1 cellular context compared by ENCODE assay signal in the genomic region with DNA sequence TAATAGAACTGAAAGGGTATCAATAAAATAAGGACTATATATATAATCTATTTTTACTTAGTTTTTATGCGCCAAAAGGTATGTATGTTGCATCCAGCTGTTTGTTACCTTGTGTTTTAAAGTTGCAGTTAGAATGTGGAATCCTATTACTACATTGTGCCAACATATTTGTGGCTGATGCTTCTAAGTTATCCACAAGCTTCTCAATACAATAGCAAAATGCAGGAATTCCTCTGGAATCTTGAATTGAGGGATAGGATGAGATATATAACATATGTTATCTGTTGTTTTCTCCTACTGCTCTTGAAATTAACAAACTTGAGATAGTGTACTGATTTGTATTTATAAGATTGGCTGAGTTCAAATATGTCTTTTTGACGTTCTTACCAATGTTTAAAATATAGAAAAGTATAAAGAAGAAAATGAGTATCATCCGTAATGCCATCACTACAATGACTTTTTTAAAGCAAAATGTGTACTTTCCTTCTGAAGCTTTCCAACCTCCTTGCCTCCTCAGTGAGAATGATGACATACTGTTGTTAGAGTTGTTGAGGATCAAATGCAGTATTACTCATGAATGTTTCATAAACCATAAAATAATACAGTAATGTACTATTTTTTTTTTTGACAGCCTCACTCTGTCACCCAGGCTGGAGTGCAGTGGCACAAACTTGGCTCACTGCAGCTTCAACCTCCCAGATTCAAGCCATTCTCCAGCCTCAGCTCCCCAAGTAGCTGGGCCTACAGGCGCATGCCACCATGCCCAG.
TF ChIP-seq lines count a peak whose summit lies in the region.

No MANE protein-coding gene starts in this region.

TF ChIP-seq in GM23338, 12 proteins besides CTCF, POLR2A, EP300 and RAD21:
- TF ChIP-seq EZH2 (IDR thresholded peaks at IDR 0.05; ENCODE audit: low read depth, unreplicated experiment): no peak
- no peak for TF ChIP-seq ZNF114 (CRISPR knock-in tag; IDR thresholded peaks at IDR 0.05)
- TF ChIP-seq CREB1 (CRISPR knock-in tag; IDR thresholded peaks at IDR 0.05; ENCODE audit: low read depth): no peak
- TF ChIP-seq NANOG (IDR thresholded peaks at IDR 0.05; ENCODE audit: borderline replicate concordance): no peak
- no peak for TF ChIP-seq POLR2AphosphoS5 (IDR thresholded peaks at IDR 0.05; ENCODE audit: low read depth)
- no peak for TF ChIP-seq STAT1 (IDR thresholded peaks at IDR 0.05; ENCODE audit: unreplicated experiment)
- TF ChIP-seq, protein P1, sequence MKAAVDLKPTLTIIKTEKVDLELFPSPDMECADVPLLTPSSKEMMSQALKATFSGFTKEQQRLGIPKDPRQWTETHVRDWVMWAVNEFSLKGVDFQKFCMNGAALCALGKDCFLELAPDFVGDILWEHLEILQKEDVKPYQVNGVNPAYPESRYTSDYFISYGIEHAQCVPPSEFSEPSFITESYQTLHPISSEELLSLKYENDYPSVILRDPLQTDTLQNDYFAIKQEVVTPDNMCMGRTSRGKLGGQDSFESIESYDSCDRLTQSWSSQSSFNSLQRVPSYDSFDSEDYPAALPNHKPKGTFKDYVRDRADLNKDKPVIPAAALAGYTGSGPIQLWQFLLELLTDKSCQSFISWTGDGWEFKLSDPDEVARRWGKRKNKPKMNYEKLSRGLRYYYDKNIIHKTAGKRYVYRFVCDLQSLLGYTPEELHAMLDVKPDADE (IDR thresholded peaks at IDR 0.05): no peak
- no peak for TF ChIP-seq EZH2phosphoT487 (IDR thresholded peaks at IDR 0.05; ENCODE audit: unreplicated experiment)
- TF ChIP-seq, protein P2, sequence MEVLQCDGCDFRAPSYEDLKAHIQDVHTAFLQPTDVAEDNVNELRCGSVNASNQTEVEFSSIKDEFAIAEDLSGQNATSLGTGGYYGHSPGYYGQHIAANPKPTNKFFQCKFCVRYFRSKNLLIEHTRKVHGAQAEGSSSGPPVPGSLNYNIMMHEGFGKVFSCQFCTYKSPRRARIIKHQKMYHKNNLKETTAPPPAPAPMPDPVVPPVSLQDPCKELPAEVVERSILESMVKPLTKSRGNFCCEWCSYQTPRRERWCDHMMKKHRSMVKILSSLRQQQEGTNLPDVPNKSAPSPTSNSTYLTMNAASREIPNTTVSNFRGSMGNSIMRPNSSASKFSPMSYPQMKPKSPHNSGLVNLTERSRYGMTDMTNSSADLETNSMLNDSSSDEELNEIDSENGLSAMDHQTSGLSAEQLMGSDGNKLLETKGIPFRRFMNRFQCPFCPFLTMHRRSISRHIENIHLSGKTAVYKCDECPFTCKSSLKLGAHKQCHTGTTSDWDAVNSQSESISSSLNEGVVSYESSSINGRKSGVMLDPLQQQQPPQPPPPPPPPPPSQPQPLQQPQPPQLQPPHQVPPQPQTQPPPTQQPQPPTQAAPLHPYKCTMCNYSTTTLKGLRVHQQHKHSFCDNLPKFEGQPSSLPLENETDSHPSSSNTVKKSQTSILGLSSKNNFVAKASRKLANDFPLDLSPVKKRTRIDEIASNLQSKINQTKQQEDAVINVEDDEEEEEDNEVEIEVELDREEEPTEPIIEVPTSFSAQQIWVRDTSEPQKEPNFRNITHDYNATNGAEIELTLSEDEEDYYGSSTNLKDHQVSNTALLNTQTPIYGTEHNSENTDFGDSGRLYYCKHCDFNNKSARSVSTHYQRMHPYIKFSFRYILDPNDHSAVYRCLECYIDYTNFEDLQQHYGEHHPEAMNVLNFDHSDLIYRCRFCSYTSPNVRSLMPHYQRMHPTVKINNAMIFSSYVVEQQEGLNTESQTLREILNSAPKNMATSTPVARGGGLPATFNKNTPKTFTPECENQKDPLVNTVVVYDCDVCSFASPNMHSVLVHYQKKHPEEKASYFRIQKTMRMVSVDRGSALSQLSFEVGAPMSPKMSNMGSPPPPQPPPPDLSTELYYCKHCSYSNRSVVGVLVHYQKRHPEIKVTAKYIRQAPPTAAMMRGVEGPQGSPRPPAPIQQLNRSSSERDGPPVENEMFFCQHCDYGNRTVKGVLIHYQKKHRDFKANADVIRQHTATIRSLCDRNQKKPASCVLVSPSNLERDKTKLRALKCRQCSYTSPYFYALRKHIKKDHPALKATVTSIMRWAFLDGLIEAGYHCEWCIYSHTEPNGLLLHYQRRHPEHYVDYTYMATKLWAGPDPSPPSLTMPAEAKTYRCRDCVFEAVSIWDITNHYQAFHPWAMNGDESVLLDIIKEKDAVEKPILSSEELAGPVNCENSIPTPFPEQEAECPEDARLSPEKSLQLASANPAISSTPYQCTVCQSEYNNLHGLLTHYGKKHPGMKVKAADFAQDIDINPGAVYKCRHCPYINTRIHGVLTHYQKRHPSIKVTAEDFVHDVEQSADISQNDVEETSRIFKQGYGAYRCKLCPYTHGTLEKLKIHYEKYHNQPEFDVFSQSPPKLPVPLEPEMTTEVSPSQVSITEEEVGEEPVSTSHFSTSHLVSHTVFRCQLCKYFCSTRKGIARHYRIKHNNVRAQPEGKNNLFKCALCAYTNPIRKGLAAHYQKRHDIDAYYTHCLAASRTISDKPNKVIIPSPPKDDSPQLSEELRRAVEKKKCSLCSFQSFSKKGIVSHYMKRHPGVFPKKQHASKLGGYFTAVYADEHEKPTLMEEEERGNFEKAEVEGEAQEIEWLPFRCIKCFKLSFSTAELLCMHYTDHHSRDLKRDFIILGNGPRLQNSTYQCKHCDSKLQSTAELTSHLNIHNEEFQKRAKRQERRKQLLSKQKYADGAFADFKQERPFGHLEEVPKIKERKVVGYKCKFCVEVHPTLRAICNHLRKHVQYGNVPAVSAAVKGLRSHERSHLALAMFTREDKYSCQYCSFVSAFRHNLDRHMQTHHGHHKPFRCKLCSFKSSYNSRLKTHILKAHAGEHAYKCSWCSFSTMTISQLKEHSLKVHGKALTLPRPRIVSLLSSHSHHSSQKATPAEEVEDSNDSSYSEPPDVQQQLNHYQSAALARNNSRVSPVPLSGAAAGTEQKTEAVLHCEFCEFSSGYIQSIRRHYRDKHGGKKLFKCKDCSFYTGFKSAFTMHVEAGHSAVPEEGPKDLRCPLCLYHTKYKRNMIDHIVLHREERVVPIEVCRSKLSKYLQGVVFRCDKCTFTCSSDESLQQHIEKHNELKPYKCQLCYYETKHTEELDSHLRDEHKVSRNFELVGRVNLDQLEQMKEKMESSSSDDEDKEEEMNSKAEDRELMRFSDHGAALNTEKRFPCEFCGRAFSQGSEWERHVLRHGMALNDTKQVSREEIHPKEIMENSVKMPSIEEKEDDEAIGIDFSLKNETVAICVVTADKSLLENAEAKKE (CRISPR knock-in tag; IDR thresholded peaks at IDR 0.05): no peak
- TF ChIP-seq, protein P3, sequence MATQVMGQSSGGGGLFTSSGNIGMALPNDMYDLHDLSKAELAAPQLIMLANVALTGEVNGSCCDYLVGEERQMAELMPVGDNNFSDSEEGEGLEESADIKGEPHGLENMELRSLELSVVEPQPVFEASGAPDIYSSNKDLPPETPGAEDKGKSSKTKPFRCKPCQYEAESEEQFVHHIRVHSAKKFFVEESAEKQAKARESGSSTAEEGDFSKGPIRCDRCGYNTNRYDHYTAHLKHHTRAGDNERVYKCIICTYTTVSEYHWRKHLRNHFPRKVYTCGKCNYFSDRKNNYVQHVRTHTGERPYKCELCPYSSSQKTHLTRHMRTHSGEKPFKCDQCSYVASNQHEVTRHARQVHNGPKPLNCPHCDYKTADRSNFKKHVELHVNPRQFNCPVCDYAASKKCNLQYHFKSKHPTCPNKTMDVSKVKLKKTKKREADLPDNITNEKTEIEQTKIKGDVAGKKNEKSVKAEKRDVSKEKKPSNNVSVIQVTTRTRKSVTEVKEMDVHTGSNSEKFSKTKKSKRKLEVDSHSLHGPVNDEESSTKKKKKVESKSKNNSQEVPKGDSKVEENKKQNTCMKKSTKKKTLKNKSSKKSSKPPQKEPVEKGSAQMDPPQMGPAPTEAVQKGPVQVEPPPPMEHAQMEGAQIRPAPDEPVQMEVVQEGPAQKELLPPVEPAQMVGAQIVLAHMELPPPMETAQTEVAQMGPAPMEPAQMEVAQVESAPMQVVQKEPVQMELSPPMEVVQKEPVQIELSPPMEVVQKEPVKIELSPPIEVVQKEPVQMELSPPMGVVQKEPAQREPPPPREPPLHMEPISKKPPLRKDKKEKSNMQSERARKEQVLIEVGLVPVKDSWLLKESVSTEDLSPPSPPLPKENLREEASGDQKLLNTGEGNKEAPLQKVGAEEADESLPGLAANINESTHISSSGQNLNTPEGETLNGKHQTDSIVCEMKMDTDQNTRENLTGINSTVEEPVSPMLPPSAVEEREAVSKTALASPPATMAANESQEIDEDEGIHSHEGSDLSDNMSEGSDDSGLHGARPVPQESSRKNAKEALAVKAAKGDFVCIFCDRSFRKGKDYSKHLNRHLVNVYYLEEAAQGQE (IDR thresholded peaks at IDR 0.05; ENCODE audit: unreplicated experiment): no peak
- TF ChIP-seq JUNB (IDR thresholded peaks at IDR 0.05; ENCODE audit: unreplicated experiment): no peak
- no peak for TF ChIP-seq ZNF331 (CRISPR knock-in tag; IDR thresholded peaks at IDR 0.05; ENCODE audit: low read depth)
